ENCODE assay signal across 24 cellular contexts in the genomic region with DNA sequence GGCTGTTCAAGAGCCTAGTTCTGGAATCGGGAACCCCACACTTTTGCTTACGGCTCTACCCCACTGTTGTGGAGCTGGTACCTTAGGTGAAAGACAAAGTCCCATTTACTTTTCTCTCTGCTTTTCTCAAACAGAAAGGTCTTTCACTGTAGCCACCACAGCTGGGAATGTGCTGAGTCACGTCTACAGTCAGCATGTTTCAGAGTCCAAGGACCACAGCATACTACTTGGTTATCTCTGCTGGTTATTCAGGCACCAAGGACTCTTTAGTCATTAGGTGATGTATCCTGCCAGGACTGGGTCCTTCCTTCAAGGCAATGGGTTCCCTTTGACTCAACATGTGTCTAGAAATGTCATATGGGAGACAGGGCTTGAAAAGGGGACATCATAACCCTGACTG.
DNase-seq lines count a peak whose midpoint lies in the region; ATAC-seq, FAIRE-seq and TF ChIP-seq lines count a peak whose summit lies in the region.
"Had no signal": no experiment of that assay in that cellular context is flagged by ENCODE, and none has a peak within 500 bp of the region (broad histone marks: within the 10 kb centered on the region; RNA-seq: fewer than 3 reads in every experiment).

No MANE protein-coding gene starts in this region.

- H3K79me2 ChIP-seq in astrocyte (ENCODE audit: insufficient read depth, low read length) = no peaks in the 10 kb centered on the region

- H3K14ac ChIP-seq in IMR-90 (replicated peaks; ENCODE audit: low read depth, low read length) = no peak overlapping the region

- intact Hi-C loops in IMR-90 (cut with micrococcal nuclease) = no loop called here
- intact Hi-C loops in CD4-positive, alpha-beta T cell (cut with DNase I, micrococcal nuclease) = no loop called here

- WGBS in IMR-90 (ENCODE audit: extremely low coverage in 2 of 2, insufficient read length in 1 of 2), 2 experiments = 60% methylated on average over 3 of the region's 3 CpGs; no CpG with 5 or more reads in 1 of the 2 experiments

- CTCF ChIA-PET in IMR-90 (lab: Yijun Ruan, JAX) = no interaction called here
- CTCF ChIA-PET in CD4-positive, alpha-beta T cell (lab: Charles Lee) = no interaction called here

- TF ChIP-seq CTCF in IMR-90 (conservative IDR thresholded peaks at IDR 0.05; ENCODE audit: low read depth, low read length) (no peak), astrocyte (IDR thresholded peaks at IDR 0.05; ENCODE audit: insufficient read depth, low read depth, low read length) (no peak)
- TF ChIP-seq CTCF in CD4-positive, alpha-beta T cell (IDR thresholded peaks at IDR 0.05) = no peak

- H3K9ac ChIP-seq in IMR-90 (ENCODE audit: low read depth, low read length) (no peak overlapping the region), astrocyte (ENCODE audit: low read length) (no peak overlapping the region)

- POLR2A ChIA-PET in IMR-90 (lab: Charles Lee; ENCODE audit: unreplicated experiment) = no interaction called here
- POLR2A ChIA-PET in CD4-positive, alpha-beta T cell (lab: Charles Lee) = no interaction called here

- H3K23ac ChIP-seq in IMR-90 (ENCODE audit: low read depth, low read length) = no peak overlapping the region

- DNase-seq in Caki2 (ENCODE audit: low read depth) = peak; percentile 21
- no peak for DNase-seq in IMR-90
- DNase-seq in astrocyte (ENCODE audit: low read depth) = no peak
- DNase-seq in medulla oblongata (ENCODE audit: extremely low spot score) = peak; percentile 32
- no peak for DNase-seq in CD4-positive, alpha-beta T cell
- no peak for DNase-seq in AML-193 (lab: John Stamatoyannopoulos, UW)
- no peak for DNase-seq in activated naive CD8-positive, alpha-beta T cell treated with anti-CD3 and anti-CD28 coated beads for 36 hours
- no peak for DNase-seq in T-helper 2 cell
- DNase-seq: activated naive CD4-positive, alpha-beta T cell treated with anti-CD3 and anti-CD28 coated beads, Interleukin-2, amount 50 U/mL, for 16 hours; aorta; CD4-positive, CD25-positive, alpha-beta regulatory T cell; immature natural killer cell; left ventricle myocardium inferior; midbrain; NCI-H1048; NCI-H1694 treated with DMSO at 0.1 percent for 48 hours; NCI-H2171; NCI-H526 treated with DMSO at 0.1 percent for 48 hours; nephron progenitor cell; ovary had no signal

- H3K27me3 ChIP-seq in IMR-90 (ENCODE audit: control insufficient read depth, insufficient read depth, low read length) = no peaks in the 10 kb centered on the region
- no peaks in the 10 kb centered on the region for H3K27me3 ChIP-seq in astrocyte (ENCODE audit: insufficient read depth, low read length)
- no peaks in the 10 kb centered on the region for H3K27me3 ChIP-seq in CD4-positive, alpha-beta T cell (ENCODE audit: control insufficient read depth, insufficient read depth, low read length)
- H3K27me3 ChIP-seq: ovary, right atrium auricular region had no signal

- H3K56ac ChIP-seq in IMR-90 (ENCODE audit: extremely low read depth, insufficient read depth, low read length) = no peak overlapping the region

- no peaks in the 10 kb centered on the region for H3K36me3 Mint-ChIP-seq in astrocyte (ENCODE audit: low read depth, unreplicated experiment)
- no peaks in the 10 kb centered on the region for H3K36me3 Mint-ChIP-seq in CD4-positive, alpha-beta T cell (ENCODE audit: low read depth)
- no peaks in the 10 kb centered on the region for H3K36me3 Mint-ChIP-seq in activated naive CD8-positive, alpha-beta T cell treated with anti-CD3 and anti-CD28 coated beads for 36 hours
- H3K36me3 Mint-ChIP-seq: CD4-positive, CD25-positive, alpha-beta regulatory T cell had no signal

- no peaks in the 10 kb centered on the region for H3K9me1 ChIP-seq in IMR-90 (ENCODE audit: insufficient read depth, low read length)

- no peak overlapping the region for H4K5ac ChIP-seq in IMR-90 (ENCODE audit: low read depth, low read length)

- H3K9me3 Mint-ChIP-seq in astrocyte (ENCODE audit: unreplicated experiment) = no peaks in the 10 kb centered on the region
- H3K9me3 Mint-ChIP-seq in CD4-positive, alpha-beta T cell = no peaks in the 10 kb centered on the region
- H3K9me3 Mint-ChIP-seq in activated naive CD8-positive, alpha-beta T cell treated with anti-CD3 and anti-CD28 coated beads for 36 hours = no peaks in the 10 kb centered on the region
- H3K9me3 Mint-ChIP-seq: activated T-helper 1 cell treated with anti-CD3 and anti-CD28 coated beads, Interleukin-12 subunit alpha, Interleukin-12 subunit beta, Interleukin-2, Interleukin-4 antibody, amounts not matched to agents 30 ng/mL and 10 ng/mL and 1 ng/mL, durations not matched to agents 14 hours and 24 hours and 36 hours; nephron progenitor cell had no signal

- in situ Hi-C loops in Caki2 (cut with HindIII; ENCODE audit: low pct_unique_long_range_greater_than_20kb, low sequenced_read_pairs) = no loop called here
- in situ Hi-C loops in IMR-90 (cut with MboI; ENCODE audit: low sequenced_read_pairs) = no loop called here

- no peak for ATAC-seq in IMR-90 (ENCODE audit: low read depth)
- ATAC-seq in CD4-positive, alpha-beta T cell (ENCODE audit: poor library complexity) = no peak

- no peak overlapping the region for H3K27ac ChIP-seq in IMR-90 (ENCODE audit: insufficient read depth, low read length)
- no peak overlapping the region for H3K27ac ChIP-seq in astrocyte (ENCODE audit: low read depth, low read length)
- H3K27ac ChIP-seq in CD4-positive, alpha-beta T cell (ENCODE audit: low read depth, low read length) = no peak overlapping the region
- H3K27ac ChIP-seq: left ventricle myocardium inferior, ovary, right atrium auricular region had no signal

- no peak overlapping the region for H2AK5ac ChIP-seq in IMR-90 (ENCODE audit: low read depth, low read length)

- H4K91ac ChIP-seq in IMR-90 (ENCODE audit: insufficient read depth, low read depth, low read length) = no peak overlapping the region

- H4K20me1 ChIP-seq in IMR-90 (ENCODE audit: insufficient read depth, low read length) = no peaks in the 10 kb centered on the region
- no peaks in the 10 kb centered on the region for H4K20me1 ChIP-seq in astrocyte (ENCODE audit: insufficient read depth, low read length)

- H3K4me1 Mint-ChIP-seq in astrocyte (ENCODE audit: low read depth, unreplicated experiment) = peaks cover 7% of the 10 kb centered on the region
- H3K4me1 Mint-ChIP-seq in CD4-positive, alpha-beta T cell (ENCODE audit: low read depth) = no peaks in the 10 kb centered on the region
- no peaks in the 10 kb centered on the region for H3K4me1 Mint-ChIP-seq in activated naive CD8-positive, alpha-beta T cell treated with anti-CD3 and anti-CD28 coated beads for 36 hours
- H3K4me1 Mint-ChIP-seq: CD4-positive, CD25-positive, alpha-beta regulatory T cell; central memory CD8-positive, alpha-beta T cell; immature natural killer cell; nephron progenitor cell had no signal

- no peak overlapping the region for H2BK15ac ChIP-seq in IMR-90 (ENCODE audit: low read depth, low read length)

- no peak overlapping the region for H3K4me3 Mint-ChIP-seq in astrocyte (ENCODE audit: unreplicated experiment)
- H3K4me3 Mint-ChIP-seq in CD4-positive, alpha-beta T cell = no peak overlapping the region
- no peak overlapping the region for H3K4me3 Mint-ChIP-seq in activated naive CD8-positive, alpha-beta T cell treated with anti-CD3 and anti-CD28 coated beads for 36 hours
- H3K4me3 Mint-ChIP-seq: activated T-helper 1 cell treated with anti-CD3 and anti-CD28 coated beads, Interleukin-12 subunit alpha, Interleukin-12 subunit beta, Interleukin-2, Interleukin-4 antibody, amounts not matched to agents 30 ng/mL and 10 ng/mL and 1 ng/mL, durations not matched to agents 14 hours and 24 hours and 36 hours; CD4-positive, CD25-positive, alpha-beta regulatory T cell; central memory CD8-positive, alpha-beta T cell; immature natural killer cell; nephron progenitor cell had no signal

- no peak overlapping the region for H4K8ac ChIP-seq in IMR-90 (ENCODE audit: low read depth in 2 of 2, low read length in 2 of 2)

- dilution Hi-C loops in IMR-90 (cut with HindIII; ENCODE audit: low sequenced_read_pairs, unreplicated experiment) = no loop called here

- H3K27me3 Mint-ChIP-seq in astrocyte (ENCODE audit: low read depth, unreplicated experiment) = no peaks in the 10 kb centered on the region
- H3K27me3 Mint-ChIP-seq in CD4-positive, alpha-beta T cell = no peaks in the 10 kb centered on the region
- no peaks in the 10 kb centered on the region for H3K27me3 Mint-ChIP-seq in activated naive CD8-positive, alpha-beta T cell treated with anti-CD3 and anti-CD28 coated beads for 36 hours
- H3K27me3 Mint-ChIP-seq: CD4-positive, CD25-positive, alpha-beta regulatory T cell; central memory CD8-positive, alpha-beta T cell had no signal

- H3K79me1 ChIP-seq in IMR-90 (ENCODE audit: low read depth in 1 of 2, low read length in 2 of 2) = no peaks in the 10 kb centered on the region

- no peak overlapping the region for H3K4me2 ChIP-seq in IMR-90 (ENCODE audit: low read depth, low read length)
- no peak overlapping the region for H3K4me2 ChIP-seq in astrocyte (ENCODE audit: low read length)

- peak overlapping the region; percentile 16 for H3K27ac Mint-ChIP-seq in astrocyte (ENCODE audit: unreplicated experiment)
- H3K27ac Mint-ChIP-seq in CD4-positive, alpha-beta T cell = no peak overlapping the region
- H3K27ac Mint-ChIP-seq in activated naive CD8-positive, alpha-beta T cell treated with anti-CD3 and anti-CD28 coated beads for 36 hours = no peak overlapping the region
- H3K27ac Mint-ChIP-seq: activated T-helper 1 cell treated with anti-CD3 and anti-CD28 coated beads, Interleukin-12 subunit alpha, Interleukin-12 subunit beta, Interleukin-2, Interleukin-4 antibody, amounts not matched to agents 30 ng/mL and 10 ng/mL and 1 ng/mL, durations not matched to agents 14 hours and 24 hours and 36 hours; CD4-positive, CD25-positive, alpha-beta regulatory T cell; immature natural killer cell; nephron progenitor cell had no signal

- H3K9me3 ChIP-seq in IMR-90 (ENCODE audit: control insufficient read depth, insufficient read depth, low read length) (peaks cover 16% of the 10 kb centered on the region), astrocyte (ENCODE audit: insufficient read depth, low read depth, low read length) (no peaks in the 10 kb centered on the region)
- no peaks in the 10 kb centered on the region for H3K9me3 ChIP-seq in CD4-positive, alpha-beta T cell (ENCODE audit: control insufficient read depth, low read length)
- H3K9me3 ChIP-seq: left ventricle myocardium inferior, ovary, right atrium auricular region had no signal

- H2AFZ ChIP-seq in IMR-90 (replicated peaks; ENCODE audit: low read length, poor library complexity) (no peak overlapping the region), astrocyte (ENCODE audit: low read depth, low read length) (no peak overlapping the region)

- H3K36me3 ChIP-seq in IMR-90 (ENCODE audit: control insufficient read depth, insufficient read depth, low read length) (no peaks in the 10 kb centered on the region), astrocyte (ENCODE audit: insufficient read depth, low read length) (no peaks in the 10 kb centered on the region)
- H3K36me3 ChIP-seq: left ventricle myocardium inferior, ovary, right atrium auricular region had no signal

- BruUV-seq in IMR-90 (replicated peaks; lab: Mats Ljungman, UMichigan) = no TSS peak

- H2BK5ac ChIP-seq in IMR-90 (ENCODE audit: low read depth, low read length, poor library complexity, severe bottlenecking) = no peak overlapping the region

- TF ChIP-seq POLR2A in IMR-90 (IDR thresholded peaks at IDR 0.05; ENCODE audit: low read depth, low read length) = no peak

- FAIRE-seq in astrocyte (lab: Jason Lieb, UNC) = no peak
- FAIRE-seq: G401.6 had no signal

- H2BK20ac ChIP-seq in IMR-90 (ENCODE audit: low read depth, low read length) = no peak overlapping the region

- H3K18ac ChIP-seq in IMR-90 (ENCODE audit: low read depth, low read length) = no peak overlapping the region

- no peak for TF ChIP-seq RAD21 in IMR-90 (IDR thresholded peaks at IDR 0.05; ENCODE audit: low read length)

- H3K4me1 ChIP-seq in IMR-90 (ENCODE audit: control insufficient read depth, insufficient read depth, low read length) (no peaks in the 10 kb centered on the region), astrocyte (ENCODE audit: insufficient read depth, low read length) (no peaks in the 10 kb centered on the region)
- H3K4me1 ChIP-seq: left ventricle myocardium inferior, right atrium auricular region had no signal

- H2BK120ac ChIP-seq in IMR-90 (ENCODE audit: low read depth, low read length) = no peak overlapping the region

- no peak overlapping the region for H3K4ac ChIP-seq in IMR-90 (ENCODE audit: low read depth, low read length)

- H2AK9ac ChIP-seq in IMR-90 (replicated peaks; ENCODE audit: low read depth, low read length, poor library complexity) = no peak overlapping the region

- H3K4me3 ChIP-seq in IMR-90 (ENCODE audit: insufficient read depth, low read depth, low read length) (no peak overlapping the region), astrocyte (ENCODE audit: insufficient read depth, low read depth, low read length) (no peak overlapping the region)
- H3K4me3 ChIP-seq: left ventricle myocardium inferior, ovary, right atrium auricular region had no signal

Comparison
In these comparisons a context has a peak if more than half of its experiments do, and no peak if none do; other contexts are left out.
1. DNase-seq: peak in Caki2 (single experiment) and medulla oblongata (single experiment); none in IMR-90 (single experiment), astrocyte (single experiment), CD4-positive, alpha-beta T cell (0 of 10), AML-193 (0 of 2), activated naive CD8-positive, alpha-beta T cell treated with anti-CD3 and anti-CD28 coated beads for 36 hours (single experiment) and T-helper 2 cell (0 of 5).